Comparison of ENCODE assay signal across 20 cellular contexts in genomic region chr6:65505736-65506135, GRCh38.
"Had no signal": no experiment of that assay in that cellular context is flagged by ENCODE, and none has a peak within 500 bp of the region (broad histone marks: within the 10 kb centered on the region; RNA-seq: fewer than 3 reads in every experiment).

No MANE protein-coding gene starts in this region.

- DNase-seq: activated CD4-positive, alpha-beta T cell treated with anti-CD3 and anti-CD28 coated beads for 36 hours; activated CD4-positive, alpha-beta T cell treated with anti-CD3 and anti-CD28 coated beads, Interleukin-2, amount 50 U/mL, for 48 hours; activated gamma-delta T cell treated with Interleukin-2 at 50 U/mL for 16 hours; activated T-cell treated with anti-CD3 and anti-CD28 coated beads for 4 hours; effector memory CD4-positive, alpha-beta T cell; esophagus squamous epithelium; mesenchymal stem cell; mucosa of descending colon; naive B cell; stimulated activated naive CD8-positive, alpha-beta T cell treated with anti-CD3 and anti-CD28 coated beads, Interleukin-15, Interleukin-2, amounts not matched to agents 100 U/mL and 50 U/mL, for 24 hours; substantia nigra; tibial artery had no signal

- H3K27me3 Mint-ChIP-seq: activated CD4-positive, alpha-beta T cell treated with anti-CD3 and anti-CD28 coated beads for 36 hours; activated naive CD8-positive, alpha-beta T cell; dendritic cell treated with granulocyte-macrophage colony-stimulating factor and Interleukin-4, amounts not matched to agents 40 ng/mL and 50 ng/mL, for 4 days; naive B cell had no signal

- H3K36me3 Mint-ChIP-seq: activated naive CD8-positive, alpha-beta T cell; naive B cell; neural progenitor cell had no signal

- H3K4me3 ChIP-seq: cardiac muscle cell, esophagus squamous epithelium, mucosa of descending colon, neural progenitor cell, prostate gland, right atrium auricular region, skin epidermis, tibial artery had no signal

- H3K4me1 Mint-ChIP-seq: activated CD4-positive, alpha-beta T cell treated with anti-CD3 and anti-CD28 coated beads for 36 hours; naive B cell; neural progenitor cell had no signal

- H3K27me3 ChIP-seq: cardiac muscle cell, esophagus squamous epithelium, neural progenitor cell, right atrium auricular region, tibial artery had no signal

- H3K4me3 Mint-ChIP-seq: activated CD4-positive, alpha-beta T cell treated with anti-CD3 and anti-CD28 coated beads for 36 hours; activated naive CD8-positive, alpha-beta T cell; activated T-helper 1 cell treated with anti-CD3 and anti-CD28 coated beads, Interleukin-12 subunit alpha, Interleukin-12 subunit beta, Interleukin-2, Interleukin-4 antibody, amounts not matched to agents 30 ng/mL and 10 ng/mL and 1 ng/mL, durations not matched to agents 14 hours and 24 hours and 36 hours; dendritic cell treated with granulocyte-macrophage colony-stimulating factor and Interleukin-4, amounts not matched to agents 40 ng/mL and 50 ng/mL, for 4 days; naive B cell; neural progenitor cell had no signal

- H3K4me1 ChIP-seq: esophagus squamous epithelium, neural progenitor cell, prostate gland, right atrium auricular region, tibial artery had no signal

- H3K36me3 ChIP-seq: cardiac muscle cell, esophagus squamous epithelium, neural progenitor cell, prostate gland, right atrium auricular region, tibial artery had no signal

- H3K9me3 ChIP-seq: esophagus squamous epithelium, mucosa of descending colon, prostate gland, right atrium auricular region, tibial artery had no signal

- H3K27ac ChIP-seq: cardiac muscle cell, esophagus squamous epithelium, neural progenitor cell, prostate gland, right atrium auricular region, skin epidermis, tibial artery had no signal

- H3K27ac Mint-ChIP-seq: activated CD4-positive, alpha-beta T cell treated with anti-CD3 and anti-CD28 coated beads for 36 hours; activated naive CD8-positive, alpha-beta T cell; activated T-helper 1 cell treated with anti-CD3 and anti-CD28 coated beads, Interleukin-12 subunit alpha, Interleukin-12 subunit beta, Interleukin-2, Interleukin-4 antibody, amounts not matched to agents 30 ng/mL and 10 ng/mL and 1 ng/mL, durations not matched to agents 14 hours and 24 hours and 36 hours; dendritic cell treated with granulocyte-macrophage colony-stimulating factor and Interleukin-4, amounts not matched to agents 40 ng/mL and 50 ng/mL, for 4 days; naive B cell; neural progenitor cell had no signal

- ATAC-seq: activated CD4-positive, alpha-beta T cell treated with anti-CD3 and anti-CD28 coated beads for 36 hours; mucosa of descending colon; stimulated activated naive CD8-positive, alpha-beta T cell treated with anti-CD3 and anti-CD28 coated beads, Interleukin-15, Interleukin-2, amounts not matched to agents 100 U/mL and 50 U/mL, for 24 hours had no signal
